ENCODE assay signal across 22 cellular contexts in the genomic region with DNA sequence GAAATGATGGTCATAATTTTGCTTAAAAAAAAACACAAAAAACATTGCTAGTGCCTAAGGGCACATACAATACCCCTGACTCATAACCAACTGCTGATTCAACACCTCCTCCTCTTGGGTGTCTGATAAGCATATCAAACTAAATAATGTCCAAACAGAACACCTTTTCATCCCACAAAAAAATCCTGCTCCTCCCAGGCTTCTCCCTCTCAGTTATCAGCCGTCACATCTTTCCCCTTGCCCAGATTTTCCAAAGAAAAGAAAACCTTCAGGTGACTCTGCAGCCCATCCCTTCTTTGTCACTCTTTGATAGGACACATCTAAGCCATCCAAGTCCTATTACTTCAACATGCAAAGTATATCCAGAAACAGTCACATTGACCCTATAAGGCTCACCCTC. TPM values are rescaled to one million over a fixed set of nuclear protein-coding genes. Genes with fewer than 3 reads are reported as not detected.
DNase-seq lines count a peak whose midpoint lies in the region; ATAC-seq, FAIRE-seq and TF ChIP-seq lines count a peak whose summit lies in the region.
"Had no signal": no experiment of that assay in that cellular context is flagged by ENCODE, and none has a peak within 500 bp of the region (broad histone marks: within the 10 kb centered on the region; RNA-seq: fewer than 3 reads in every experiment).

No MANE protein-coding gene starts in this region.

- TF ChIP-seq RAD21 in GM12878 (IDR thresholded peaks at IDR 0.05; ENCODE audit: insufficient read depth, low read depth, low read length): no peak

- H3K36me3 ChIP-seq in GM12878 (ENCODE audit: control insufficient read depth in 2 of 2, insufficient read depth in 2 of 2, low read length in 1 of 2): peaks cover 0 to 2% of the 10 kb centered on the region in 2 experiments; a peak in 2 of 4 replicates
- H3K36me3 ChIP-seq in keratinocyte (ENCODE audit: control insufficient read depth in 2 of 2, extremely low read depth in 1 of 2, insufficient read depth in 2 of 2, low read length in 2 of 2): peaks cover 0 to under 1% of the 10 kb centered on the region in 2 experiments
- no peaks in the 10 kb centered on the region for H3K36me3 ChIP-seq in effector memory CD4-positive, alpha-beta T cell (ENCODE audit: control insufficient read depth, insufficient read depth, low read length)

- dilution Hi-C loops in keratinocyte (cut with MboI; ENCODE audit: extremely low pct_ligation_motif_present, low sequenced_read_pairs): no loop called here

- intact Hi-C loops in GM12878 (cut with micrococcal nuclease; ENCODE audit: unreplicated experiment): loop anchor here (1.0 to 5.0 kb wide), 2 partner anchors 27 to 128 kb away; no protein-coding TSS in a partner anchor

- H3K4me1 ChIP-seq in GM12878 (ENCODE audit: control insufficient read depth, insufficient read depth, low read length) (peaks cover 50% of the 10 kb centered on the region), keratinocyte (ENCODE audit: control insufficient read depth, extremely low read depth, insufficient read depth, low read length) (peaks cover 31% of the 10 kb centered on the region)
- no peaks in the 10 kb centered on the region for H3K4me1 ChIP-seq in effector memory CD4-positive, alpha-beta T cell (ENCODE audit: control insufficient read depth, insufficient read depth, low read length, poor library complexity, severe bottlenecking)

- no peaks in the 10 kb centered on the region for H3K9me3 Mint-ChIP-seq in stimulated activated naive CD8-positive, alpha-beta T cell treated with anti-CD3 and anti-CD28 coated beads, Interleukin-15, amount 100 ng/mL, for 72 hours
- H3K9me3 Mint-ChIP-seq: activated T-cell treated with anti-CD3 and anti-CD28 coated beads, Interleukin-2, amount 50 U/mL, for 4 hours; CD8-positive, alpha-beta T cell had no signal

- no peak for TF ChIP-seq POLR2A in GM12878 (IDR thresholded peaks at IDR 0.05; ENCODE audit: low read depth, low read length)

- H3K27ac ChIP-seq in GM12878 (ENCODE audit: control insufficient read depth, insufficient read depth) (peak overlapping the region; percentile 22; the same call in 1 of the 2 replicates), keratinocyte (ENCODE audit: control insufficient read depth, insufficient read depth, low read length) (peak overlapping the region; percentile 63)
- H3K27ac ChIP-seq in effector memory CD4-positive, alpha-beta T cell (ENCODE audit: insufficient read depth, low read length, poor library complexity, severe bottlenecking): no peak overlapping the region
- H3K27ac ChIP-seq: coronary artery had no signal

- H3K9ac ChIP-seq in GM12878 (ENCODE audit: control insufficient read depth, insufficient read depth, low read length) (no peak overlapping the region), keratinocyte (ENCODE audit: control insufficient read depth, extremely low read depth, insufficient read depth, low read length) (peak overlapping the region; percentile 37)

- RAD21 ChIA-PET in GM12878 (lab: Charles Lee; ENCODE audit: unreplicated experiment): interaction anchor here (4.7 to 6.5 kb wide), 2 partner anchors 14 to 27 kb away, joined by 23 to 58 read pairs; no protein-coding TSS in a partner anchor

- H3K27ac Mint-ChIP-seq in stimulated activated naive CD8-positive, alpha-beta T cell treated with anti-CD3 and anti-CD28 coated beads, Interleukin-15, amount 100 ng/mL, for 72 hours: no peak overlapping the region
- H3K27ac Mint-ChIP-seq: activated CD8-positive, alpha-beta T cell treated with anti-CD3 and anti-CD28 coated beads, Interleukin-2, amount 10 ng/mL, durations not matched to agents 7 days and 5 days; CD8-positive, alpha-beta T cell; T-helper 17 cell; type B pancreatic cell had no signal

- peaks cover 19% of the 10 kb centered on the region for H3K4me1 Mint-ChIP-seq in stimulated activated naive CD8-positive, alpha-beta T cell treated with anti-CD3 and anti-CD28 coated beads, Interleukin-15, amount 100 ng/mL, for 72 hours

- H3K27me3 ChIP-seq in GM12878 (replicated peaks in 1 of 2; ENCODE audit: control insufficient read depth in 2 of 2, insufficient read depth in 2 of 2, low read length in 1 of 2) (no peaks in the 10 kb centered on the region), keratinocyte (ENCODE audit: control insufficient read depth, extremely low read depth, insufficient read depth, low read length) (no peaks in the 10 kb centered on the region)
- H3K27me3 ChIP-seq in effector memory CD4-positive, alpha-beta T cell (replicated peaks; ENCODE audit: control insufficient read depth, insufficient read depth, low read length, poor library complexity, severe bottlenecking): no peaks in the 10 kb centered on the region

- FAIRE-seq in GM12878 (lab: Jason Lieb, UNC) (no peak), keratinocyte (lab: Jason Lieb, UNC) (peak; percentile 58)

- H3K9me3 ChIP-seq in GM12878 (replicated peaks; ENCODE audit: control insufficient read depth, insufficient read depth, low read length): no peaks in the 10 kb centered on the region; the same call in 2 of the 3 replicates
- no peaks in the 10 kb centered on the region for H3K9me3 ChIP-seq in keratinocyte (ENCODE audit: control insufficient read depth, low read depth, low read length)
- no peaks in the 10 kb centered on the region for H3K9me3 ChIP-seq in effector memory CD4-positive, alpha-beta T cell (ENCODE audit: control insufficient read depth, low read length)

- SMC1A ChIA-PET in GM12878 (lab: Charles Lee; ENCODE audit: uncharacterized antibody, unreplicated experiment): interaction anchor here (0.9 to 10.2 kb wide), 3 partner anchors 15 to 43 kb away, joined by 3 to 109 read pairs (median 3); no protein-coding TSS in a partner anchor

- no peaks in the 10 kb centered on the region for H3K27me3 Mint-ChIP-seq in stimulated activated naive CD8-positive, alpha-beta T cell treated with anti-CD3 and anti-CD28 coated beads, Interleukin-15, amount 100 ng/mL, for 72 hours
- H3K27me3 Mint-ChIP-seq: T-helper 17 cell, type B pancreatic cell had no signal

- peaks cover 2% of the 10 kb centered on the region for H3K9me1 ChIP-seq in keratinocyte (ENCODE audit: control insufficient read depth, extremely low read depth, insufficient read depth, low read length)

- TF ChIP-seq CTCF in GM12878 (IDR thresholded peaks at IDR 0.05 in 2 of 3, conservative IDR thresholded peaks at IDR 0.05 in 1 of 3; ENCODE audit: control insufficient read depth in 2 of 3, extremely low read depth in 1 of 3, insufficient read depth in 1 of 3, low read depth in 3 of 3, low read length in 3 of 3): no peak
- no peak for TF ChIP-seq CTCF in keratinocyte (optimal IDR thresholded peaks at IDR 0.05 in 1 of 3, IDR thresholded peaks at IDR 0.05 in 1 of 3, conservative IDR thresholded peaks at IDR 0.05 in 1 of 3; ENCODE audit: extremely low read depth in 1 of 3, insufficient read depth in 2 of 3, low read length in 3 of 3)

- ATAC-seq in GM12878: no peak
- ATAC-seq in stimulated activated naive CD8-positive, alpha-beta T cell treated with anti-CD3 and anti-CD28 coated beads, Interleukin-15, amount 100 ng/mL, for 72 hours: no peak
- ATAC-seq: activated CD8-positive, alpha-beta T cell treated with anti-CD3 and anti-CD28 coated beads, Interleukin-2, amount 10 ng/mL, durations not matched to agents 7 days and 5 days; activated T-cell treated with anti-CD3 and anti-CD28 coated beads, Interleukin-2, amount 50 U/mL, for 4 hours; CD8-positive, alpha-beta T cell; T-helper 17 cell had no signal

- H2AFZ ChIP-seq in GM12878 (ENCODE audit: control insufficient read depth, low read depth, low read length) (no peak overlapping the region), keratinocyte (ENCODE audit: control insufficient read depth, low read length) (no peak overlapping the region)

- POLR2A ChIA-PET in GM12878 (lab: Charles Lee): interaction anchor here (0.7 to 2.5 kb wide), 2 partner anchors 25 to 43 kb away, joined by 4 to 7 read pairs; no protein-coding TSS in a partner anchor

- BruUV-seq in GM12878 (replicated peaks; lab: Mats Ljungman, UMichigan): no TSS peak

- H3K4me3 Mint-ChIP-seq in stimulated activated naive CD8-positive, alpha-beta T cell treated with anti-CD3 and anti-CD28 coated beads, Interleukin-15, amount 100 ng/mL, for 72 hours: no peak overlapping the region
- H3K4me3 Mint-ChIP-seq: activated CD8-positive, alpha-beta T cell treated with anti-CD3 and anti-CD28 coated beads, Interleukin-2, amount 10 ng/mL, durations not matched to agents 7 days and 5 days; activated T-cell treated with anti-CD3 and anti-CD28 coated beads, Interleukin-2, amount 50 U/mL, for 4 hours; CD8-positive, alpha-beta T cell; T-helper 17 cell; type B pancreatic cell had no signal

- CTCF ChIA-PET in GM12878 (lab: Yijun Ruan, JAX): interaction anchor here (0.8 to 1.0 kb wide), 2 partner anchors 13 to 25 kb away, joined by 3 read pairs; no protein-coding TSS in a partner anchor

- no peak for TF ChIP-seq EP300 in GM12878 (IDR thresholded peaks at IDR 0.05; ENCODE audit: borderline replicate concordance in 1 of 2, control insufficient read depth in 1 of 2, low read depth in 2 of 2, low read length in 2 of 2)

- DNase-seq in EH (ENCODE audit: low read depth): peak; percentile 70
- peak; percentile 66 for DNase-seq in LHCN-M2 (ENCODE audit: low read depth)
- DNase-seq in GM12878 (ENCODE audit: low read depth, low spot score): no peak
- peak; percentile 33 for DNase-seq in keratinocyte (ENCODE audit: low read depth, low spot score)
- DNase-seq in activated CD4-positive, alpha-beta T cell treated with anti-CD3 and anti-CD28 coated beads, Interleukin-2, amount 50 U/mL, for 4 hours: no peak
- no peak for DNase-seq in NCI-H2196 (lab: John Stamatoyannopoulos, UW; ENCODE audit: unreplicated experiment)
- no peak for DNase-seq in effector memory CD4-positive, alpha-beta T cell
- DNase-seq in stimulated activated naive CD8-positive, alpha-beta T cell treated with anti-CD3 and anti-CD28 coated beads, Interleukin-15, amount 100 ng/mL, for 72 hours: no peak
- DNase-seq: activated CD8-positive, alpha-beta T cell treated with anti-CD3 and anti-CD28 coated beads, Interleukin-2, amount 10 ng/mL, durations not matched to agents 7 days and 5 days; activated naive CD4-positive, alpha-beta T cell treated with anti-CD3 and anti-CD28 coated beads, Interleukin-2, amount 50 U/mL, for 16 hours; activated T-cell treated with anti-CD3 and anti-CD28 coated beads, Interleukin-2, amount 50 U/mL, for 4 hours; CD8-positive, alpha-beta T cell; MM.1S; NCI-H1694 treated with DMSO at 0.1 percent for 48 hours; NCI-H446; retina; SHP77; stimulated activated CD4-positive, alpha-beta T cell treated with anti-CD3 and anti-CD28 coated beads, Interleukin-15, amount 100 ng/mL, for 24 hours; stimulated activated naive CD4-positive, alpha-beta T cell treated with Interleukin-2 at 50 U/mL for 16 hours; T-helper 17 cell had no signal

- H3K4me3 ChIP-seq in GM12878: no peak overlapping the region
- peak overlapping the region in 1 of 3 experiments; percentile 22 for H3K4me3 ChIP-seq in keratinocyte (ENCODE audit: control insufficient read depth in 2 of 3, extremely low read depth in 1 of 3, insufficient read depth in 2 of 3, low read depth in 1 of 3, low read length in 3 of 3)
- H3K4me3 ChIP-seq in effector memory CD4-positive, alpha-beta T cell (ENCODE audit: insufficient read depth, low read depth, low read length, poor library complexity, severe bottlenecking): no peak overlapping the region
- H3K4me3 ChIP-seq: coronary artery had no signal

- H3K4me2 ChIP-seq in GM12878 (ENCODE audit: control insufficient read depth, insufficient read depth) (no peak overlapping the region), keratinocyte (ENCODE audit: control insufficient read depth, extremely low read depth, insufficient read depth, low read depth, low read length) (peak overlapping the region; percentile 58)

- H3K79me2 ChIP-seq in GM12878 (ENCODE audit: control insufficient read depth, insufficient read depth, low read length) (peaks cover 60% of the 10 kb centered on the region), keratinocyte (ENCODE audit: control insufficient read depth, insufficient read depth, low read length) (peaks cover 7% of the 10 kb centered on the region)

- H4K20me1 ChIP-seq in GM12878 (ENCODE audit: control insufficient read depth, insufficient read depth) (no peaks in the 10 kb centered on the region), keratinocyte (ENCODE audit: control insufficient read depth, extremely low read depth, insufficient read depth, low read length) (no peaks in the 10 kb centered on the region)

- WGBS in GM12878 (ENCODE audit: insufficient coverage, insufficient replicate concordance, low lambda C conversion rate, missing lambda C conversion rate): 95% methylated on average over 1 of the region's 1 CpG

- in situ Hi-C loops in GM12878 (cut with MboI): no loop called here

RNA-seq across cellular contexts. Expression of a gene that starts 46.9 kb away (rescaled TPM):
- total RNA-seq in LHCN-M2 (2014; rRNA removed) (23.1 and 23.9 TPM in 2 replicates), GM12878 (2014; rRNA removed) (28.1 and 37.8 TPM in 2 replicates), GM12878 (2014; rRNA removed; fragmentation: Illumina TruSeq; extraction: Trizol) (34.7 and 37.8 TPM in 2 replicates), GM12878 (2021) (35.6 and 36.4 TPM in 2 replicates)
- 5.7 TPM for polyA plus RNA-seq in LHCN-M2 (2012)
- 273 and 306 TPM in 2 replicates for total RNA-seq in GM12878 (2013; cell fraction: nucleolus; rRNA removed)
- polyA plus RNA-seq in GM12878 (2011; ENCODE audit: low read depth): 8.8 TPM
- polyA plus RNA-seq in GM12878 (2011; rRNA removed) (44.4 and 58.5 TPM in 2 replicates), GM12878 (2014; fragmentation: Illumina TruSeq; extraction: Trizol) (28.3 and 30.3 TPM in 2 replicates), GM12878 (2014; fragmentation: Nextera tagmentation; extraction: Ambion mirVana) (1 to 10 TPM; 7.2 to 8.0 TPM), GM12878 (2014; rRNA removed) (16.5 and 20.0 TPM in 2 replicates), GM12878 (2016; fragmentation: Nextera tagmentation; extraction: Ambion mirVana) (10 to 100 TPM; 18.3 to 19.3 TPM), keratinocyte (8.8 to 13.8 TPM (median 11.6 TPM) in 3 replicates)
- polyA plus RNA-seq in GM12878 (2011; cell fraction: cytosol; rRNA removed): 21.1 and 22.0 TPM in 2 replicates
- 30.5 and 31.4 TPM in 2 replicates for polyA plus RNA-seq in GM12878 (2011; cell fraction: nucleus; rRNA removed)
- 11.4 and 12.6 TPM in 2 replicates for polyA plus RNA-seq in GM12878 (2012)
- 127 and 164 TPM in 2 replicates for polyA minus RNA-seq in GM12878 (2011; rRNA and poly(A)+ RNA removed)
- polyA minus RNA-seq in GM12878 (2011; cell fraction: cytosol; rRNA and poly(A)+ RNA removed): 26.5 and 28.6 TPM in 2 replicates
- 73.5 and 115 TPM in 2 replicates for polyA minus RNA-seq in GM12878 (2011; cell fraction: nucleus; rRNA and poly(A)+ RNA removed)
- polyA plus RNA-seq in keratinocyte (2011; ENCODE audit: low read depth): 1.9 TPM
- polyA plus RNA-seq in keratinocyte (2011; cell fraction: cytosol; rRNA removed): 4.7 and 8.4 TPM in 2 replicates
- polyA plus RNA-seq in keratinocyte (2011; cell fraction: nucleus; rRNA removed): 14.4 and 17.8 TPM in 2 replicates
- 1.6 and 10.0 TPM in 2 replicates for polyA plus RNA-seq in keratinocyte (2012; ENCODE audit: low replicate concordance)
- polyA minus RNA-seq in keratinocyte: 27.7 to 34.2 TPM (median 29.3 TPM) in 3 replicates
- polyA minus RNA-seq in keratinocyte (2011; cell fraction: cytosol; rRNA and poly(A)+ RNA removed): 14.8 TPM
- 23.8 and 49.2 TPM in 2 replicates for polyA minus RNA-seq in keratinocyte (2011; cell fraction: nucleus; rRNA and poly(A)+ RNA removed)

Comparison
In these comparisons a context has a peak if more than half of its experiments do, and no peak if none do; other contexts are left out.
1. DNase-seq: peak in EH (single experiment), LHCN-M2 (single experiment) and keratinocyte (single experiment); none in GM12878 (single experiment), activated CD4-positive, alpha-beta T cell treated with anti-CD3 and anti-CD28 coated beads, Interleukin-2, amount 50 U/mL, for 4 hours (0 of 2), NCI-H2196 (single experiment), effector memory CD4-positive, alpha-beta T cell (0 of 3) and stimulated activated naive CD8-positive, alpha-beta T cell treated with anti-CD3 and anti-CD28 coated beads, Interleukin-15, amount 100 ng/mL, for 72 hours (0 of 2).